Comparison of ENCODE assay signal across 21 cellular contexts in the genomic region with DNA sequence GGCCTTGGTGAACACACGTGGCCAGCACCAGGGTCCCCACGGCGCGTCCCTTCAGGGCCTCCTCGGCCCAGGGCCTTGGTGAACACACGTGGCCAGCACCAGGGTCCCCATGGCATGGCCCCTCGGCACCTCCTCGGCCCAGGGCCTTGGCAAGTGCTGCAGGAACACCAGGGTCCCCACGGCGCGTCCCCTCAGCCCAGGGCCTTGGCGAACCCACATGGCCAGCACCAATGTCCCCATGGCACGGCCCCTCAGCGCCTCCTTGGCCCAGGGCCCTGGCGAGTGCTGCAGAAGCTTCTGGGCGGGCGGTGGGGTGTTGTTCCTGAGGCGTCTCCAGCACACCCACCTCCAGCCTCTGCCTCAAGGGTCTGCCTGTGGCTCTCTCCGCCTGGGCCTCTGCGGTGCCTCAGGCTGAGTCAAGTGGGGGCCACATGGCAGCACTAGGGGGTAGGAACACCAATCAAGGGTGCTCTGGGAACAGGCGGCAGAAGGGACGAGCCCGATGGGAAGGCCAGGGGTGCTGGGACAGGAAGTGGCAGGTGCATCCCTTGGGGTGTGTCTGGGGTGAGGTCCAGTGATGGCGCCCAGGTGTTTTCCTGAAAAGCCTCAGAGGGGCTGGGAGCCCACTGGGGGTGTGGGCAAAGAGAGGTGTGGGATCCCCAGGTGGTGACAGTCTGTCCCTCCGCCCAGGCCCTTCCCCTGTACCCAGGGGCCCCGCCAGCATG. TPM values are rescaled to one million over a fixed set of nuclear protein-coding genes. Genes with fewer than 3 reads are reported as not detected.
A peak's percentile ranks its signal among the peaks of the same experiment; 100 is the strongest.
DNase-seq lines count a peak whose midpoint lies in the region; FAIRE-seq and TF ChIP-seq lines count a peak whose summit lies in the region.
"Had no signal": no experiment of that assay in that cellular context is flagged by ENCODE, and none has a peak within 500 bp of the region (broad histone marks: within the 10 kb centered on the region; RNA-seq: fewer than 3 reads in every experiment).

No MANE protein-coding gene starts in this region.

- no peak overlapping the region for H2BK120ac ChIP-seq in mesenchymal stem cell (ENCODE audit: low read depth, low read length)

- peak overlapping the region; percentile 50 for H2AK5ac ChIP-seq in mesenchymal stem cell (ENCODE audit: low read length, severe bottlenecking)

- peaks cover 3% of the 10 kb centered on the region for H3K36me3 ChIP-seq in A673 (ENCODE audit: insufficient read depth, low read length, poor library complexity, severe bottlenecking)
- peaks cover 37 to 43% of the 10 kb centered on the region in 2 donors for H3K36me3 ChIP-seq in kidney (ENCODE audit: control insufficient read depth in 1 of 2, insufficient read depth in 2 of 2, low read length in 2 of 2)
- peaks cover 90 to 93% of the 10 kb centered on the region in 2 experiments for H3K36me3 ChIP-seq in mesenchymal stem cell (ENCODE audit: control insufficient read depth in 1 of 2, insufficient read depth in 2 of 2, low read depth in 1 of 2, low read length in 2 of 2)

- H3K23ac ChIP-seq in mesenchymal stem cell (ENCODE audit: low read length in 2 of 2) = no peak overlapping the region

- 98% methylated on average over 26 of the region's 26 CpGs for WGBS in mesenchymal stem cell

- no peak overlapping the region for H2BK15ac ChIP-seq in mesenchymal stem cell (ENCODE audit: low read depth, poor library complexity, severe bottlenecking)

- H3K27ac ChIP-seq in A673 (ENCODE audit: low read depth, low read length, poor library complexity, severe bottlenecking) = peak overlapping the region; percentile 54
- peak overlapping the region; percentile 29 for H3K27ac ChIP-seq in caudate nucleus (ENCODE audit: low read depth, low read length)
- H3K27ac ChIP-seq in kidney (ENCODE audit: low read depth in 2 of 2, low read length in 2 of 2) = no peak overlapping the region
- H3K27ac ChIP-seq in mesenchymal stem cell (ENCODE audit: low read length, poor library complexity, severe bottlenecking) = peak overlapping the region; percentile 43
- H3K27ac ChIP-seq: C4-2B had no signal

- no peak overlapping the region for H2BK5ac ChIP-seq in mesenchymal stem cell (ENCODE audit: low read depth, low read length, poor library complexity, severe bottlenecking)

- no peak overlapping the region for H3K14ac ChIP-seq in mesenchymal stem cell (ENCODE audit: low read length in 2 of 2)

- no TSS peak for BruUV-seq in A673 (replicated peaks; lab: Mats Ljungman, UMichigan)

- CTCF ChIA-PET in A673 (lab: Charles Lee) = no interaction called here

- no peak overlapping the region for H3K18ac ChIP-seq in mesenchymal stem cell (ENCODE audit: low read depth in 1 of 2, low read length in 2 of 2)

- H3K4ac ChIP-seq in mesenchymal stem cell (ENCODE audit: low read depth in 1 of 2, low read length in 2 of 2) = no peak overlapping the region

- H3K9me3 ChIP-seq in A673 (ENCODE audit: low read depth, low read length, poor library complexity, severe bottlenecking) (no peaks in the 10 kb centered on the region), kidney (ENCODE audit: control insufficient read depth in 1 of 2, low read length in 2 of 2) (peaks cover 0 to 3% of the 10 kb centered on the region in 2 donors), mesenchymal stem cell (ENCODE audit: control insufficient read depth, low read length) (peaks cover 4% of the 10 kb centered on the region)
- H3K9me3 ChIP-seq: A549 had no signal

- POLR2A ChIA-PET in A673 (lab: Charles Lee; ENCODE audit: low non-redundant PET) = no interaction called here

- TF ChIP-seq CTCF in A673 (conservative IDR thresholded peaks at IDR 0.05; ENCODE audit: low read depth, low read length) = no peak
- no peak for TF ChIP-seq CTCF in kidney (IDR thresholded peaks at IDR 0.05; ENCODE audit: borderline replicate concordance, extremely low read depth, insufficient read depth)

- H3K9ac ChIP-seq in kidney (ENCODE audit: low read length in 2 of 2) (no peak overlapping the region), mesenchymal stem cell (ENCODE audit: low read length) (no peak overlapping the region)

- H3K4me2 ChIP-seq in mesenchymal stem cell (ENCODE audit: low read length, poor library complexity, severe bottlenecking) = peak overlapping the region; percentile 3
- H3K4me2 ChIP-seq: A549 had no signal

- no peak overlapping the region for H2BK12ac ChIP-seq in mesenchymal stem cell (ENCODE audit: low read length in 2 of 2)

- H3K4me3 ChIP-seq in A673 (ENCODE audit: low read depth, low read length, poor library complexity, severe bottlenecking) (no peak overlapping the region), kidney (ENCODE audit: low read length in 2 of 2) (no peak overlapping the region), mesenchymal stem cell (ENCODE audit: insufficient read depth in 1 of 2, low read depth in 1 of 2, low read length in 2 of 2) (no peak overlapping the region)
- H3K4me3 ChIP-seq: A549, GM12878 had no signal

- no peak overlapping the region for H2AFZ ChIP-seq in mesenchymal stem cell (ENCODE audit: low read depth, low read length)

- H3K4me1 ChIP-seq in A673 (ENCODE audit: insufficient read depth, low read length, poor library complexity, severe bottlenecking) = peaks cover 9% of the 10 kb centered on the region
- H3K4me1 ChIP-seq in kidney (ENCODE audit: control insufficient read depth in 1 of 2, insufficient read depth in 1 of 2, low read depth in 1 of 2, low read length in 2 of 2) = no peaks in the 10 kb centered on the region
- peaks cover 35% of the 10 kb centered on the region for H3K4me1 ChIP-seq in mesenchymal stem cell (ENCODE audit: control insufficient read depth, insufficient read depth, low read depth, low read length)
- H3K4me1 ChIP-seq: A549 had no signal

- H3K27me3 ChIP-seq in A673 (replicated peaks; ENCODE audit: insufficient read depth, low read depth, low read length, poor library complexity) = no peaks in the 10 kb centered on the region
- H3K27me3 ChIP-seq in mesenchymal stem cell (ENCODE audit: control insufficient read depth in 1 of 2, insufficient read depth in 1 of 2, low read length in 2 of 2) = no peaks in the 10 kb centered on the region

- no peak overlapping the region for H4K8ac ChIP-seq in mesenchymal stem cell (ENCODE audit: low read length)

- DNase-seq in A673 (ENCODE audit: low spot score) (no peak), caudate nucleus (lab: John Stamatoyannopoulos, UW) (no peak), kidney (peak; percentile 71), mesenchymal stem cell (no peak), RPMI8226 (no peak), amygdala (lab: John Stamatoyannopoulos, UW) (no peak)
- no peak for DNase-seq in stimulated activated CD4-positive, alpha-beta T cell treated with anti-CD3 and anti-CD28 coated beads, Interleukin-12 subunit alpha, Interleukin-12 subunit beta, amount 100 ng/mL, for 4 hours
- DNase-seq: 8988T; CD4-positive, CD25-positive, alpha-beta regulatory T cell; DMS 273 treated with DMSO at 0.1 percent for 48 hours; DMS79; EL; GDM1; GOT3; HCEC 1CT had no signal

- FAIRE-seq in kidney (lab: Jason Lieb, UNC) = no peak
- FAIRE-seq: A549, D721Med, GM12878, GM19239, H54 had no signal

- intact Hi-C loops in A673 (cut with micrococcal nuclease; ENCODE audit: unreplicated experiment) = no loop called here
- intact Hi-C loops in kidney (cut with DNase I) = no loop called here

- H4K91ac ChIP-seq in mesenchymal stem cell (ENCODE audit: low read length) = no peak overlapping the region

- peaks cover 17% of the 10 kb centered on the region for H3K79me1 ChIP-seq in mesenchymal stem cell (replicated peaks; ENCODE audit: low read length, poor library complexity, severe bottlenecking)

RNA-seq across cellular contexts. Expression of gene CPLX1, which starts 41.8 kb away (rescaled TPM):
- 4.6 and 6.6 TPM in 2 replicates for total RNA-seq in A673 (2021)
- total RNA-seq in kidney = 10.2 TPM
- 3.9 TPM for polyA plus RNA-seq in kidney (ENCODE audit: insufficient read depth, low read depth, low replicate concordance)
- polyA plus RNA-seq in mesenchymal stem cell (2013, experiment 1 of 2) = 0.14 TPM
- polyA plus RNA-seq in mesenchymal stem cell (2013, experiment 2 of 2) = 0.10 TPM

Comparison
In these comparisons a context has a peak if more than half of its experiments do, and no peak if none do; other contexts are left out.
1. H3K27ac ChIP-seq: peak in A673 (single experiment), caudate nucleus (single experiment) and mesenchymal stem cell (single experiment); none in kidney (0 of 2).